ENCODE assay signal across 8 cellular contexts in genomic region chr6:159969921-159970320, GRCh38. TPM values are rescaled to one million over a fixed set of nuclear protein-coding genes. Genes with fewer than 3 reads are reported as not detected.
DNase-seq lines count a peak whose midpoint lies in the region; ATAC-seq and TF ChIP-seq lines count a peak whose summit lies in the region.

No MANE protein-coding gene starts in this region.

- POLR2A ChIA-PET in AG04449 (lab: Yijun Ruan, JAX) (no interaction called here), GM10248 (lab: Yijun Ruan, JAX) (interaction anchor here (0.9 to 1.4 kb wide), 4 partner anchors 9 to 180 kb away, joined by 4 read pairs; partner anchors contain the start of genes MRPL18 and TCP1)

- no peaks in the 10 kb centered on the region for H3K9me3 ChIP-seq in right cardiac atrium (ENCODE audit: control insufficient read depth, low read length)

- CTCF ChIA-PET in AG04449 (lab: Yijun Ruan, JAX) (interaction anchor here (0.8 to 1.4 kb wide), 5 partner anchors 9 to 107 kb away, joined by 3 to 5 read pairs (median 3); no protein-coding TSS in a partner anchor), GM10248 (lab: Yijun Ruan, JAX) (interaction anchor here (0.9 to 1.6 kb wide), 3 partner anchors 9 to 12 kb away, joined by 3 to 6 read pairs (median 4); no protein-coding TSS in a partner anchor)

- ATAC-seq in HG03064 (IDR thresholded peaks at IDR 0.05; ENCODE audit: low read depth, unreplicated experiment), result peak; percentile 30
- ATAC-seq in right cardiac atrium, result peak; percentile 52 to 76

- intact Hi-C loops in right cardiac atrium (cut with DNase I), result loop anchor here (10.0 kb wide), 2 partner anchors 65 to 75 kb away; no protein-coding TSS in a partner anchor

- H3K4me1 ChIP-seq in right cardiac atrium (ENCODE audit: control insufficient read depth, insufficient read depth, low read length), result peaks cover 12% of the 10 kb centered on the region

- peak overlapping the region; percentile 66 for H3K4me3 ChIP-seq in AG04449 (ENCODE audit: low read depth, low read length)
- peak overlapping the region; percentile 82 for H3K4me3 ChIP-seq in right cardiac atrium (ENCODE audit: low read length)

- H3K27me3 ChIP-seq in right cardiac atrium (ENCODE audit: control insufficient read depth, insufficient read depth), result no peaks in the 10 kb centered on the region

- DNase-seq in AG04449 (ENCODE audit: low read depth, low spot score) (no peak), GM10248 (ENCODE audit: extremely low spot score) (peak; percentile 59), NCI-H748 (lab: John Stamatoyannopoulos, UW; ENCODE audit: unreplicated experiment) (peak; percentile 60), amniotic stem cell (lab: John Stamatoyannopoulos, UW) (peak; percentile 34), right cardiac atrium (peak in 2 of 3 donors; percentile 49 to 64), putamen (ENCODE audit: low spot score) (peak; percentile 45), NCI-H1694 (lab: John Stamatoyannopoulos, UW) (no peak)

- 12% methylated on average over 8 of the region's 8 CpGs for WGBS in right cardiac atrium

- peak overlapping the region; percentile 10 for H3K27ac ChIP-seq in right cardiac atrium (ENCODE audit: low read length)

- TF ChIP-seq CTCF in AG04449 (IDR thresholded peaks at IDR 0.05; ENCODE audit: insufficient read depth, low read length, missing control alignments), result no peak
- no peak for TF ChIP-seq CTCF in GM10248 (IDR thresholded peaks at IDR 0.05; ENCODE audit: control extremely low read depth, extremely low read depth, low read depth, missing control alignments)

RNA-seq across cellular contexts. Expression of gene IGF2R, which starts 1.0 kb away (rescaled TPM):
- total RNA-seq in right cardiac atrium, result 10 to 100 TPM; 41.4 to 48.9 (median 46.6) TPM
- 19.6 TPM for polyA plus RNA-seq in right cardiac atrium

Comparison
In these comparisons a context has a peak if more than half of its experiments do, and no peak if none do; other contexts are left out.
1. DNase-seq: peak in GM10248 (single experiment), NCI-H748 (single experiment), amniotic stem cell (single experiment), right cardiac atrium (2 of 3) and putamen (single experiment); none in AG04449 (single experiment) and NCI-H1694 (single experiment).